8 cellular contexts compared by ENCODE assay signal in the genomic region with DNA sequence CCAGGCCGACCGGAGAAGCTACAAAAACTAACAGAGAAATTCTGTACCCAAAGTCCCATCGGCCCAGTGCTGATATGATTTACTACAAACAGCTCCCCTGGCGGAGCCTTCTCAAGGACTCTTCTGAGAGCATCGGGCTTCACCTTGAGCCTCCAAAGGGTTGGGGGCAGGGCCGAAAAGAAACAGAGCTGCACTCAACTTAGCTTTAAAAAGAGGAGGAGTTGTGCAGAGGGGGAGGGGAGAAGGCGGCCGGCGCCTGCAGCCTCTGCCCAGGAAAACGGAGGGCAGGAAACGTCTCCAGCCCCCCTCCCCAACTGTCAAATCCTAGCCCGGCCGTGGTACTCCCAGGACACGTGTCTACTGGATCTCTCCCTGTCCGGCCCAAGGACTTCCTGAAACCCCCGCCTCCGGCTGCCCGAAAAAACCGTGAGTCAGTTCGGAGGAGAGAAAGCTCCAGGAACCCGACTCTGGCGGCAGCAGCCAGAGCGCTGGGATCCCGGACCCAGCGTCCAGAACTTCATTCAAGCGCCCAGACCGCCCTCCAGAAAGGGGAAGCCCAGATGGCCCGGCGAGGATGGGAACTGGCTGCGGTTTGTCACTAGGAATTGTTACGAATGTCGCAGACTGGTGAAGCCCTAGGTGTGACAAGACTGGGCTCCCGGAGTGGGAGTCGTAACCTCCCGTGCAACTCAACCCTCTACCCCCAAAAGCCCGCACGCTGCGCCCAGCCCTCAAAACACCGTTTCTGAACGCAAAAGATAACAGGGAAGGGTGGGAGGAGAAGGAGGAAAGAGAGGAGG. TPM values are rescaled to one million over a fixed set of nuclear protein-coding genes. Genes with fewer than 3 reads are reported as not detected.
A peak's percentile ranks its signal among the peaks of the same experiment; 100 is the strongest.
DNase-seq lines count a peak whose midpoint lies in the region; ATAC-seq and TF ChIP-seq lines count a peak whose summit lies in the region.

No MANE protein-coding gene starts in this region.

- H3K4me3 ChIP-seq in HEK293 (ENCODE audit: low read depth, low read length) (peak overlapping the region; percentile 44), iPS-18c (ENCODE audit: insufficient read depth, low read depth, low read length) (peak overlapping the region; percentile 75), gastrocnemius medialis (peak overlapping the region; percentile 50 to 77 (median 60))

- ATAC-seq in gastrocnemius medialis: peak; percentile 54 to 55
- ATAC-seq in HG03097 (IDR thresholded peaks at IDR 0.05; ENCODE audit: low FRiP score, unreplicated experiment): no peak

- POLR2A ChIA-PET in HEK293 (lab: Yijun Ruan, JAX): interaction anchor here (0.6 to 1.2 kb wide), 3 partner anchors 13 to 63 kb away, joined by 3 to 7 read pairs (median 6); no protein-coding TSS in a partner anchor

- H3K36me3 ChIP-seq in HEK293 (ENCODE audit: control insufficient read depth in 2 of 2, insufficient read depth in 1 of 2, low read length in 2 of 2): no peaks in the 10 kb centered on the region
- H3K36me3 ChIP-seq in gastrocnemius medialis: no peaks in the 10 kb centered on the region

- intact Hi-C loops in gastrocnemius medialis (cut with DNase I; ENCODE audit: low total_unique reads): no loop called here

- CTCF ChIA-PET in HEK293 (lab: Yijun Ruan, JAX): interaction anchor here (0.6 to 0.9 kb wide), 3 partner anchors 43 to 273 kb away, joined by 3 read pairs; no protein-coding TSS in a partner anchor

- TF ChIP-seq POLR2A in gastrocnemius medialis (IDR thresholded peaks at IDR 0.05): no peak

- TF ChIP-seq CTCF in HEK293 (tag by site-specific recombination; IDR thresholded peaks at IDR 0.05): 0 out of 2 replicates have a peak, but pooled peaks have one; percentile 12
- TF ChIP-seq CTCF in gastrocnemius medialis (IDR thresholded peaks at IDR 0.05 in 4 of 5, conservative IDR thresholded peaks at IDR 0.05 in 1 of 5): peak in 1 of 5 experiments; percentile 12

- DNase-seq in NCI-H1417 (lab: John Stamatoyannopoulos, UW) (peak; percentile 21 to 82 (median 36)), NCI-H1417 treated with DMSO at 0.1 percent for 48 hours (lab: John Stamatoyannopoulos, UW) (no peak), OCI-M1 (lab: John Stamatoyannopoulos, UW) (peak; percentile 97), T47D (ENCODE audit: low read depth in 1 of 2, low spot score in 1 of 2) (peak; percentile 46 to 77), gastrocnemius medialis (peak; percentile 4 to 21)

- H3K4me1 ChIP-seq in HEK293 (ENCODE audit: control insufficient read depth, insufficient read depth, low read length) (no peaks in the 10 kb centered on the region; the same call in 1 of the 2 replicates), gastrocnemius medialis (peaks cover 0 to 3% of the 10 kb centered on the region in 2 donors)

- H3K27ac ChIP-seq in HEK293 (ENCODE audit: extremely low read depth, low read depth, low read length): peak overlapping the region; percentile 62
- peak overlapping the region; percentile 4 to 33 (median 12) for H3K27ac ChIP-seq in gastrocnemius medialis

- H3K9me3 ChIP-seq in HEK293 (ENCODE audit: control insufficient read depth, insufficient read depth, low read depth, low read length): no peaks in the 10 kb centered on the region
- no peaks in the 10 kb centered on the region for H3K9me3 ChIP-seq in iPS-18c (ENCODE audit: control insufficient read depth, insufficient read depth, low read length)
- H3K9me3 ChIP-seq in gastrocnemius medialis: no peaks in the 10 kb centered on the region

- H3K27me3 ChIP-seq in gastrocnemius medialis: no peaks in the 10 kb centered on the region

- in situ Hi-C loops in T47D (cut with HindIII; ENCODE audit: low pct_unique_long_range_greater_than_20kb, low sequenced_read_pairs) (no loop called here), gastrocnemius medialis (cut with MboI; ENCODE audit: low sequenced_read_pairs in 4 of 4) (no loop called here)

TF ChIP-seq in HEK293, 187 proteins besides CTCF, POLR2A, EP300 and RAD21 (continues in another document):
- TF ChIP-seq ZSCAN16 (tag by site-specific recombination; IDR thresholded peaks at IDR 0.05) (no peak), ZNF221 (tag by site-specific recombination; IDR thresholded peaks at IDR 0.05; ENCODE audit: borderline replicate concordance) (no peak), ZNF16 (tag by site-specific recombination; IDR thresholded peaks at IDR 0.05; ENCODE audit: low read depth) (no peak), ZNF302 (tag by site-specific recombination; IDR thresholded peaks at IDR 0.05; ENCODE audit: low read depth) (no peak), GLIS1 (tag by site-specific recombination; IDR thresholded peaks at IDR 0.05) (no peak), PRDM6 (tag by site-specific recombination; IDR thresholded peaks at IDR 0.05) (no peak), ZBTB10 (tag by site-specific recombination; IDR thresholded peaks at IDR 0.05) (no peak), PBX3 (CRISPR knock-in tag; IDR thresholded peaks at IDR 0.05) (no peak), ZNF626 (tag by site-specific recombination; IDR thresholded peaks at IDR 0.05) (no peak), OVOL3 (tag by site-specific recombination; IDR thresholded peaks at IDR 0.05) (no peak), ZNF23 (tag by site-specific recombination; IDR thresholded peaks at IDR 0.05; ENCODE audit: borderline replicate concordance) (no peak), ZNF560 (tag by site-specific recombination; IDR thresholded peaks at IDR 0.05; ENCODE audit: borderline replicate concordance) (no peak), ZNF394 (tag by site-specific recombination; IDR thresholded peaks at IDR 0.05; ENCODE audit: borderline replicate concordance) (no peak), ZNF266 (tag by site-specific recombination; IDR thresholded peaks at IDR 0.05; ENCODE audit: low read depth) (no peak), MEIS1 (CRISPR knock-in tag; IDR thresholded peaks at IDR 0.05; ENCODE audit: borderline replicate concordance) (no peak)
- TF ChIP-seq, protein P1, sequence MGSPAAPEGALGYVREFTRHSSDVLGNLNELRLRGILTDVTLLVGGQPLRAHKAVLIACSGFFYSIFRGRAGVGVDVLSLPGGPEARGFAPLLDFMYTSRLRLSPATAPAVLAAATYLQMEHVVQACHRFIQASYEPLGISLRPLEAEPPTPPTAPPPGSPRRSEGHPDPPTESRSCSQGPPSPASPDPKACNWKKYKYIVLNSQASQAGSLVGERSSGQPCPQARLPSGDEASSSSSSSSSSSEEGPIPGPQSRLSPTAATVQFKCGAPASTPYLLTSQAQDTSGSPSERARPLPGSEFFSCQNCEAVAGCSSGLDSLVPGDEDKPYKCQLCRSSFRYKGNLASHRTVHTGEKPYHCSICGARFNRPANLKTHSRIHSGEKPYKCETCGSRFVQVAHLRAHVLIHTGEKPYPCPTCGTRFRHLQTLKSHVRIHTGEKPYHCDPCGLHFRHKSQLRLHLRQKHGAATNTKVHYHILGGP (tag by site-specific recombination; IDR thresholded peaks at IDR 0.05): no peak

RNA-seq across cellular contexts. Expression of gene ADAMTS3, which starts 1.0 kb away (rescaled TPM):
- under 1 TPM in 3 of 4 donors, not detected in 1; 0.18 to 0.41 (median 0.23) TPM for total RNA-seq in gastrocnemius medialis
